22 cellular contexts compared by ENCODE assay signal in the genomic region with DNA sequence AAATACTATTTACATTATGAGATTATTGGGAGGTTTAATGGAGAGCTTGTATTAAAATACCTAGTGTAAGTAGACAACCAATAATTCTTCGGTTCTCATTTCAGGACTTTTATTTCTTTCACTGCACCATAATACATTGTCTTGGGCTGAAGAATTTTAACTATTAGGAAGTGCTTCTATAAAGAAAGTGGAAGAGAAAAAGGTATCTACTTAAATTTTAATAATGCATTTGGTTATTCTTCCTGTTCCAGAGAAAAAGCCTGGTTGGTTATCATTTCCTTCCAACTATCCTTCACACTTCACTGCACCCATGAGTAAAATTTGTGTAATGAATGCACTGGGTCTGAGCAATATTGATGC.
"Had no signal": no experiment of that assay in that cellular context is flagged by ENCODE, and none has a peak within 500 bp of the region (broad histone marks: within the 10 kb centered on the region; RNA-seq: fewer than 3 reads in every experiment).

No MANE protein-coding gene starts in this region.

- DNase-seq: dermis blood vessel endothelial cell; effector memory CD4-positive, alpha-beta T cell; erythroblast; left ventricle myocardium superior; lower lobe of right lung; naive thymus-derived CD8-positive, alpha-beta T cell; occipital lobe; ovary; posterior cingulate gyrus; psoas muscle; right cardiac atrium; small intestine; stimulated activated CD4-positive, alpha-beta T cell treated with anti-CD3 and anti-CD28 coated beads, Interleukin-15, amount 100 ng/mL, for 24 hours; stimulated activated CD4-positive, alpha-beta T cell treated with anti-CD3 and anti-CD28 coated beads, Interleukin-2, amount 100 ng/mL, for 48 hours; stimulated activated naive B cell treated with anti-CD40 and anti-IgM and Interleukin-4, amounts not matched to agents 10 μg/mL and 1 μg/mL and 100 μg/mL, for 72 hours; stomach; thyroid gland had no signal

- H3K36me3 Mint-ChIP-seq: naive thymus-derived CD8-positive, alpha-beta T cell; stimulated activated naive B cell treated with anti-CD40 and anti-IgM and Interleukin-4, amounts not matched to agents 10 μg/mL and 1 μg/mL and 100 μg/mL, for 72 hours had no signal

- H3K27me3 ChIP-seq: ovary, stomach, thyroid gland, vagina had no signal

- H3K27me3 Mint-ChIP-seq: stimulated activated naive B cell treated with anti-CD40 and anti-IgM and Interleukin-4, amounts not matched to agents 10 μg/mL and 1 μg/mL and 100 μg/mL, for 72 hours had no signal

- H3K27ac ChIP-seq: coronary artery, lower lobe of right lung, ovary, psoas muscle, stomach, thyroid gland, vagina had no signal

- ATAC-seq: left ventricle myocardium superior; lower lobe of right lung; naive thymus-derived CD8-positive, alpha-beta T cell; psoas muscle; right cardiac atrium; stimulated activated naive B cell treated with anti-CD40 and anti-IgM and Interleukin-4, amounts not matched to agents 10 μg/mL and 1 μg/mL and 100 μg/mL, for 72 hours had no signal

- H3K4me1 ChIP-seq: lower lobe of right lung, psoas muscle, thyroid gland, vagina had no signal

- H3K4me3 Mint-ChIP-seq: naive thymus-derived CD8-positive, alpha-beta T cell; stimulated activated naive B cell treated with anti-CD40 and anti-IgM and Interleukin-4, amounts not matched to agents 10 μg/mL and 1 μg/mL and 100 μg/mL, for 72 hours had no signal

- H3K27ac Mint-ChIP-seq: naive thymus-derived CD8-positive, alpha-beta T cell; stimulated activated naive B cell treated with anti-CD40 and anti-IgM and Interleukin-4, amounts not matched to agents 10 μg/mL and 1 μg/mL and 100 μg/mL, for 72 hours had no signal

- H3K4me1 Mint-ChIP-seq: naive thymus-derived CD8-positive, alpha-beta T cell; stimulated activated naive B cell treated with anti-CD40 and anti-IgM and Interleukin-4, amounts not matched to agents 10 μg/mL and 1 μg/mL and 100 μg/mL, for 72 hours had no signal

- H3K4me3 ChIP-seq: coronary artery, lower lobe of right lung, ovary, psoas muscle, stomach, thyroid gland, vagina had no signal

- FAIRE-seq: endothelial cell of umbilical vein, frontal cortex, keratinocyte, small intestine had no signal

- H3K36me3 ChIP-seq: lower lobe of right lung, ovary, stomach, thyroid gland, vagina had no signal

- H3K9me3 ChIP-seq: lower lobe of right lung, ovary, psoas muscle, stomach, thyroid gland, vagina had no signal
